In genomic region chr1:219751870-219752269, GRCh38 we compare ENCODE assay signal across 17 cellular contexts.
"Had no signal": no experiment of that assay in that cellular context is flagged by ENCODE, and none has a peak within 500 bp of the region (broad histone marks: within the 10 kb centered on the region; RNA-seq: fewer than 3 reads in every experiment).

No MANE protein-coding gene starts in this region.

- H3K9me3 ChIP-seq: colonic mucosa, mucosa of descending colon, stomach, thoracic aorta, transverse colon had no signal

- H3K4me3 Mint-ChIP-seq: naive thymus-derived CD8-positive, alpha-beta T cell had no signal

- DNase-seq: colonic mucosa; effector CD4-positive, alpha-beta T cell; foreskin fibroblast; hippocampal formation; left colon; mammary epithelial cell; mucosa of descending colon; naive thymus-derived CD8-positive, alpha-beta T cell; posterior cingulate gyrus; small intestine; stimulated activated CD4-positive, alpha-beta T cell treated with anti-CD3 and anti-CD28 coated beads, Interleukin-12 subunit alpha, Interleukin-12 subunit beta, amount 100 ng/mL, for 4 hours; stimulated activated naive CD4-positive, alpha-beta T cell; stomach; substantia nigra; transverse colon had no signal

- H3K4me1 Mint-ChIP-seq: naive thymus-derived CD8-positive, alpha-beta T cell had no signal

- H3K36me3 ChIP-seq: colonic mucosa, stomach, thoracic aorta, transverse colon had no signal

- ATAC-seq: esophagus mucosa; left colon; mucosa of descending colon; naive thymus-derived CD8-positive, alpha-beta T cell had no signal

- H3K27me3 ChIP-seq: colonic mucosa, stomach, transverse colon had no signal

- H3K27ac Mint-ChIP-seq: naive thymus-derived CD8-positive, alpha-beta T cell had no signal

- H3K27ac ChIP-seq: colonic mucosa, stomach, thoracic aorta, transverse colon had no signal

- H3K4me1 ChIP-seq: colonic mucosa, stomach, transverse colon had no signal

- H3K4me3 ChIP-seq: colonic mucosa, mucosa of descending colon, stomach, thoracic aorta, transverse colon had no signal
